ENCODE assay signal across 7 cellular contexts in genomic region chr7:151038951-151039849, GRCh38. TPM values are rescaled to one million over a fixed set of nuclear protein-coding genes. Genes with fewer than 3 reads are reported as not detected.
DNase-seq lines count a peak whose midpoint lies in the region; ATAC-seq and TF ChIP-seq lines count a peak whose summit lies in the region.
"Had no signal": no experiment of that assay in that cellular context is flagged by ENCODE, and none has a peak within 500 bp of the region (broad histone marks: within the 10 kb centered on the region; RNA-seq: fewer than 3 reads in every experiment).

No MANE protein-coding gene starts in this region.

- H3K27me3 ChIP-seq in right cardiac atrium (ENCODE audit: control insufficient read depth, insufficient read depth) = no peaks in the 10 kb centered on the region

- 38% methylated on average over 12 of the region's 12 CpGs for WGBS in right cardiac atrium

- TF ChIP-seq CTCF in 22Rv1 (IDR thresholded peaks at IDR 0.05) = no peak

- DNase-seq in HS-27A (ENCODE audit: low read depth) (peak; percentile 65), right cardiac atrium (peak; percentile 83 to 87 (median 85)), G401 (ENCODE audit: low spot score) (no peak)
- DNase-seq in activated CD8-positive, alpha-beta memory T cell treated with anti-CD3 and anti-CD28 coated beads for 1 hour (ENCODE audit: extremely low read depth in 1 of 2, low read depth in 1 of 2) = peak; percentile 13 to 27
- peak; percentile 69 to 88 for DNase-seq in stimulated activated CD8-positive, alpha-beta memory T cell treated with anti-CD3 and anti-CD28 coated beads, Interleukin-7, amount 100 ng/mL, for 48 hours (ENCODE audit: extremely low read depth in 1 of 2, low read depth in 1 of 2)

- intact Hi-C loops in right cardiac atrium (cut with DNase I) = no loop called here

- no peak overlapping the region for H3K4me3 ChIP-seq in right cardiac atrium (ENCODE audit: low read length)

- no peaks in the 10 kb centered on the region for H3K9me3 ChIP-seq in right cardiac atrium (ENCODE audit: control insufficient read depth, low read length)

- H3K4me1 ChIP-seq in right cardiac atrium (ENCODE audit: control insufficient read depth, insufficient read depth, low read length) = no peaks in the 10 kb centered on the region

- H3K27ac ChIP-seq in 22Rv1 (peak overlapping the region; percentile 15; the same call in 1 of the 2 replicates), right cardiac atrium (ENCODE audit: low read length) (peak overlapping the region; percentile 19)

- in situ Hi-C loops in G401 (cut with HindIII; ENCODE audit: low sequenced_read_pairs) = no loop called here

- ATAC-seq in right cardiac atrium = peak; percentile 58 to 94

RNA-seq across cellular contexts. Expression of gene ASIC3, which starts 9.1 kb away (rescaled TPM):
- 1 to 10 TPM; 4.0 to 6.5 (median 5.0) TPM for total RNA-seq in right cardiac atrium
- polyA plus RNA-seq in right cardiac atrium = 5.3 TPM
- total RNA-seq in G401 (2014; rRNA removed; shearing (Covaris generic)) = not detected in 2 replicates

RNA-seq across cellular contexts. Expression of gene ABCB8, which starts 10.9 kb away (rescaled TPM):
- total RNA-seq in right cardiac atrium = 10 to 100 TPM; 20.9 to 24.5 (median 23.4) TPM
- polyA plus RNA-seq in right cardiac atrium = 19.6 TPM
- 34.0 and 57.0 TPM in 2 replicates for total RNA-seq in G401 (2014; rRNA removed; shearing (Covaris generic))

RNA-seq across cellular contexts. Expression of gene ATG9B, which starts 14.9 kb away (rescaled TPM):
- total RNA-seq in right cardiac atrium = under 1 TPM in 2 of 4 donors, not detected in 2; 0.18 to 0.23 TPM
- polyA plus RNA-seq in right cardiac atrium = 0.43 TPM
- 0.34 and 0.49 TPM in 2 replicates for total RNA-seq in G401 (2014; rRNA removed; shearing (Covaris generic))
- total RNA-seq: liver had no signal

RNA-seq across cellular contexts. Expression of gene CDK5, which starts 18.5 kb away (rescaled TPM):
- 10 to 100 TPM in 1 of 4 donors, 1 to 10 TPM in 3; 6.2 to 11.2 (median 7.4) TPM for total RNA-seq in right cardiac atrium
- 6.5 TPM for polyA plus RNA-seq in right cardiac atrium
- total RNA-seq in G401 (2014; rRNA removed; shearing (Covaris generic)) = 18.5 and 25.3 TPM in 2 replicates

RNA-seq across cellular contexts. Expression of gene SLC4A2, which starts 20.2 kb away (rescaled TPM):
- 100 to 1,000 TPM in 2 of 4 donors, 10 to 100 TPM in 2; 83.5 to 120 (median 96.5) TPM for total RNA-seq in right cardiac atrium
- polyA plus RNA-seq in right cardiac atrium = 61.7 TPM
- 363 and 382 TPM in 2 replicates for total RNA-seq in G401 (2014; rRNA removed; shearing (Covaris generic))
